Comparison of ENCODE assay signal across 14 cellular contexts in genomic region chr12:49920241-49920914, GRCh38. TPM values are rescaled to one million over a fixed set of nuclear protein-coding genes. Genes with fewer than 3 reads are reported as not detected.
DNase-seq lines count a peak whose midpoint lies in the region; ATAC-seq and TF ChIP-seq lines count a peak whose summit lies in the region.
"Had no signal": no experiment of that assay in that cellular context is flagged by ENCODE, and none has a peak within 500 bp of the region (broad histone marks: within the 10 kb centered on the region; RNA-seq: fewer than 3 reads in every experiment).

No MANE protein-coding gene starts in this region.

- H3K9ac ChIP-seq in endodermal cell (ENCODE audit: extremely low read depth, low read length, poor library complexity, severe bottlenecking) (no peak overlapping the region), MM.1S (ENCODE audit: low read length) (no peak overlapping the region)

- H3K4me1 ChIP-seq in endodermal cell (ENCODE audit: control insufficient read depth, insufficient read depth, low read length) = no peaks in the 10 kb centered on the region
- H3K4me1 ChIP-seq in MM.1S (ENCODE audit: low read length) = no peaks in the 10 kb centered on the region

- H3K27me3 ChIP-seq in endodermal cell (ENCODE audit: control insufficient read depth, insufficient read depth, low read length, poor library complexity, severe bottlenecking) (no peaks in the 10 kb centered on the region), MM.1S (replicated peaks; ENCODE audit: insufficient read depth, low read length) (no peaks in the 10 kb centered on the region)

- H3K36me3 ChIP-seq in endodermal cell (ENCODE audit: control insufficient read depth, insufficient read depth, low read length) = no peaks in the 10 kb centered on the region
- H3K36me3 ChIP-seq in MM.1S (replicated peaks; ENCODE audit: insufficient read depth, low read length) = no peaks in the 10 kb centered on the region

- H3K36me3 Mint-ChIP-seq in endodermal cell (ENCODE audit: low read depth) = no peaks in the 10 kb centered on the region

- H3K27me3 Mint-ChIP-seq in endodermal cell (ENCODE audit: insufficient read depth) = peaks cover 10% of the 10 kb centered on the region
- H3K27me3 Mint-ChIP-seq in stimulated activated naive CD8-positive, alpha-beta T cell treated with anti-CD3 and anti-CD28 coated beads, Interleukin-15, amount 100 ng/mL, for 72 hours = peaks cover 6% of the 10 kb centered on the region

- TF ChIP-seq CTCF in endodermal cell (conservative IDR thresholded peaks at IDR 0.05) (no peak), omental fat pad (IDR thresholded peaks at IDR 0.05) (no peak), MM.1S (IDR thresholded peaks at IDR 0.05; ENCODE audit: low read length) (no peak)

- H3K4me2 ChIP-seq in MM.1S (ENCODE audit: low read depth, low read length) = no peak overlapping the region

- H3F3A ChIP-seq in MM.1S (ENCODE audit: insufficient read depth, low read length) = no peaks in the 10 kb centered on the region

- no peaks in the 10 kb centered on the region for H3K79me2 ChIP-seq in MM.1S (ENCODE audit: low read length)

- ATAC-seq in omental fat pad (ENCODE audit: low FRiP score) (peak; percentile 52), sciatic nerve (no peak)
- ATAC-seq in stimulated activated naive CD8-positive, alpha-beta T cell treated with anti-CD3 and anti-CD28 coated beads, Interleukin-15, amount 100 ng/mL, for 72 hours = no peak
- ATAC-seq: activated CD8-positive, alpha-beta T cell treated with anti-CD3 and anti-CD28 coated beads, Interleukin-2, amount 10 ng/mL, durations not matched to agents 7 days and 5 days; activated naive CD8-positive, alpha-beta T cell treated with anti-CD3 and anti-CD28 coated beads, Interleukin-2, amount 50 U/mL, for 24 hours had no signal

- no peaks in the 10 kb centered on the region for H3K9me2 ChIP-seq in MM.1S (replicated peaks; ENCODE audit: insufficient read depth, low read length)

- H2AFZ ChIP-seq in MM.1S (ENCODE audit: low read length) = no peak overlapping the region

- no peaks in the 10 kb centered on the region for H3K9me3 Mint-ChIP-seq in endodermal cell
- no peaks in the 10 kb centered on the region for H3K9me3 Mint-ChIP-seq in stimulated activated naive CD8-positive, alpha-beta T cell treated with anti-CD3 and anti-CD28 coated beads, Interleukin-15, amount 100 ng/mL, for 72 hours
- H3K9me3 Mint-ChIP-seq: activated naive CD8-positive, alpha-beta T cell treated with anti-CD3 and anti-CD28 coated beads, Interleukin-2, amount 50 U/mL, for 24 hours had no signal

- no peaks in the 10 kb centered on the region for H3K9me3 ChIP-seq in endodermal cell (ENCODE audit: control insufficient read depth, low read length)
- no peaks in the 10 kb centered on the region for H3K9me3 ChIP-seq in MM.1S (replicated peaks; ENCODE audit: insufficient read depth, low read length)

- H3K27ac ChIP-seq in endodermal cell (ENCODE audit: low read depth, low read length) (no peak overlapping the region), MM.1S (ENCODE audit: low read length) (no peak overlapping the region)

- intact Hi-C loops in sciatic nerve (cut with DNase I) = no loop called here

- WGBS in endodermal cell (ENCODE audit: insufficient coverage in 1 of 2, insufficient read length in 1 of 2), 2 experiments = 90 to 91% methylated on average over 10 to 12 of the region's 12 CpGs

- H4K20me1 ChIP-seq in MM.1S (ENCODE audit: insufficient read depth, low read length) = no peaks in the 10 kb centered on the region

- H3K4me1 Mint-ChIP-seq in endodermal cell = no peaks in the 10 kb centered on the region
- H3K4me1 Mint-ChIP-seq in stimulated activated naive CD8-positive, alpha-beta T cell treated with anti-CD3 and anti-CD28 coated beads, Interleukin-15, amount 100 ng/mL, for 72 hours = no peaks in the 10 kb centered on the region
- H3K4me1 Mint-ChIP-seq: activated naive CD8-positive, alpha-beta T cell treated with anti-CD3 and anti-CD28 coated beads, Interleukin-2, amount 50 U/mL, for 24 hours had no signal

- H3K4me3 ChIP-seq in endodermal cell (ENCODE audit: low read length) (no peak overlapping the region), MM.1S (ENCODE audit: low read length) (no peak overlapping the region)

- no peak overlapping the region for H3K27ac Mint-ChIP-seq in endodermal cell
- H3K27ac Mint-ChIP-seq in stimulated activated naive CD8-positive, alpha-beta T cell treated with anti-CD3 and anti-CD28 coated beads, Interleukin-15, amount 100 ng/mL, for 72 hours = no peak overlapping the region
- H3K27ac Mint-ChIP-seq: activated CD8-positive, alpha-beta T cell treated with anti-CD3 and anti-CD28 coated beads, Interleukin-2, amount 10 ng/mL, durations not matched to agents 7 days and 5 days; activated naive CD8-positive, alpha-beta T cell treated with anti-CD3 and anti-CD28 coated beads, Interleukin-2, amount 50 U/mL, for 24 hours had no signal

- no peak overlapping the region for H3K4me3 Mint-ChIP-seq in endodermal cell
- H3K4me3 Mint-ChIP-seq in stimulated activated naive CD8-positive, alpha-beta T cell treated with anti-CD3 and anti-CD28 coated beads, Interleukin-15, amount 100 ng/mL, for 72 hours = no peak overlapping the region
- H3K4me3 Mint-ChIP-seq: activated CD8-positive, alpha-beta T cell treated with anti-CD3 and anti-CD28 coated beads, Interleukin-2, amount 10 ng/mL, durations not matched to agents 7 days and 5 days; activated naive CD8-positive, alpha-beta T cell treated with anti-CD3 and anti-CD28 coated beads, Interleukin-2, amount 50 U/mL, for 24 hours had no signal

- DNase-seq in HT1080 (ENCODE audit: low read depth) (peak; percentile 68), endodermal cell (peak; percentile 50), omental fat pad (ENCODE audit: low spot score) (no peak), MM.1S (no peak), sciatic nerve (ENCODE audit: low spot score) (no peak)
- no peak for DNase-seq in stimulated activated naive CD8-positive, alpha-beta T cell treated with anti-CD3 and anti-CD28 coated beads, Interleukin-15, amount 100 ng/mL, for 72 hours
- DNase-seq: activated CD8-positive, alpha-beta T cell treated with anti-CD3 and anti-CD28 coated beads, Interleukin-2, amount 10 ng/mL, durations not matched to agents 7 days and 5 days; activated naive CD8-positive, alpha-beta T cell treated with anti-CD3 and anti-CD28 coated beads, Interleukin-2, amount 50 U/mL, for 24 hours; COR-L47; GOT3; NCI-H1930; small intestine had no signal

RNA-seq across cellular contexts. Expression of gene FAIM2, which starts 16.7 kb away (rescaled TPM):
- total RNA-seq in HT1080 (2014; rRNA removed; shearing (Covaris generic)) = not detected in 2 replicates
- polyA plus RNA-seq in HT1080 (2015; cell fraction: cytosol; rRNA removed) = 0.15 and 0.19 TPM in 2 replicates
- polyA plus RNA-seq in HT1080 (2015; cell fraction: nucleus; rRNA removed) = 0.02 TPM in 1 of 2 replicates, not detected in the other
- not detected for total RNA-seq in endodermal cell
- 4.4 TPM for polyA plus RNA-seq in endodermal cell (2013, experiment 1 of 2)
- 3.2 TPM for polyA plus RNA-seq in endodermal cell (2013, experiment 2 of 2)
- 1 to 10 TPM in 3 of 4 donors, under 1 TPM in 1; 0.36 to 6.1 (median 3.1) TPM for total RNA-seq in omental fat pad
- total RNA-seq in sciatic nerve = 107 TPM

RNA-seq across cellular contexts. Expression of gene AQP2, which starts 30.2 kb away (rescaled TPM):
- total RNA-seq in HT1080 (2014; rRNA removed; shearing (Covaris generic)) = not detected in 2 replicates
- not detected in 2 replicates for polyA plus RNA-seq in HT1080 (2015; cell fraction: cytosol; rRNA removed)
- not detected in 2 replicates for polyA plus RNA-seq in HT1080 (2015; cell fraction: nucleus; rRNA removed)
- not detected for total RNA-seq in endodermal cell
- not detected for polyA plus RNA-seq in endodermal cell (2013, experiment 1 of 2)
- not detected for polyA plus RNA-seq in endodermal cell (2013, experiment 2 of 2)
- total RNA-seq in omental fat pad = not detected
- not detected for total RNA-seq in sciatic nerve
- total RNA-seq: activated CD8-positive, alpha-beta T cell treated with anti-CD3 and anti-CD28 coated beads, Interleukin-2, amount 10 ng/mL, durations not matched to agents 7 days and 5 days; T-helper 1 cell treated with Interleukin-12 subunit alpha and Interleukin-12 subunit beta and Interleukin-4 antibody, amounts not matched to agents 30 ng/mL and 1 ng/mL, for 36 hours had no signal
- polyA plus RNA-seq: small intestine had no signal

RNA-seq across cellular contexts. Expression of gene AQP5, which starts 41.3 kb away (rescaled TPM):
- not detected in 2 replicates for total RNA-seq in HT1080 (2014; rRNA removed; shearing (Covaris generic))
- polyA plus RNA-seq in HT1080 (2015; cell fraction: cytosol; rRNA removed) = not detected in 2 replicates
- not detected in 2 replicates for polyA plus RNA-seq in HT1080 (2015; cell fraction: nucleus; rRNA removed)
- under 1 TPM; 0.62 to 0.77 TPM for total RNA-seq in endodermal cell
- 0.36 TPM for polyA plus RNA-seq in endodermal cell (2013, experiment 1 of 2)
- polyA plus RNA-seq in endodermal cell (2013, experiment 2 of 2) = 0.25 TPM
- not detected for total RNA-seq in omental fat pad
- 0.71 TPM for total RNA-seq in sciatic nerve
- total RNA-seq: activated CD8-positive, alpha-beta T cell treated with anti-CD3 and anti-CD28 coated beads, Interleukin-2, amount 10 ng/mL, durations not matched to agents 7 days and 5 days; T-helper 1 cell treated with Interleukin-12 subunit alpha and Interleukin-12 subunit beta and Interleukin-4 antibody, amounts not matched to agents 30 ng/mL and 1 ng/mL, for 36 hours had no signal

RNA-seq across cellular contexts. Expression of gene AQP6, which starts 52.4 kb away (rescaled TPM):
- total RNA-seq in HT1080 (2014; rRNA removed; shearing (Covaris generic)) = not detected in 2 replicates
- polyA plus RNA-seq in HT1080 (2015; cell fraction: cytosol; rRNA removed) = 0.38 TPM in 1 of 2 replicates, not detected in the other
- 0.17 and 0.20 TPM in 2 replicates for polyA plus RNA-seq in HT1080 (2015; cell fraction: nucleus; rRNA removed)
- under 1 TPM in 1 of 2 donors, not detected in 1; 0.20 TPM for total RNA-seq in endodermal cell
- polyA plus RNA-seq in endodermal cell (2013, experiment 1 of 2) = 0.28 TPM
- polyA plus RNA-seq in endodermal cell (2013, experiment 2 of 2) = 0.04 TPM
- under 1 TPM in 1 of 4 donors, not detected in 3; 0.56 TPM for total RNA-seq in omental fat pad
- 0.27 TPM for total RNA-seq in sciatic nerve
- total RNA-seq: activated CD8-positive, alpha-beta T cell treated with anti-CD3 and anti-CD28 coated beads, Interleukin-2, amount 10 ng/mL, durations not matched to agents 7 days and 5 days; T-helper 1 cell treated with Interleukin-12 subunit alpha and Interleukin-12 subunit beta and Interleukin-4 antibody, amounts not matched to agents 30 ng/mL and 1 ng/mL, for 36 hours; ureter had no signal

Comparison
In these comparisons a context has a peak if more than half of its experiments do, and no peak if none do; other contexts are left out.
1. DNase-seq: peak in HT1080 (single experiment) and endodermal cell (single experiment); none in omental fat pad (single experiment), MM.1S (single experiment), stimulated activated naive CD8-positive, alpha-beta T cell treated with anti-CD3 and anti-CD28 coated beads, Interleukin-15, amount 100 ng/mL, for 72 hours (0 of 2) and sciatic nerve (single experiment).
2. RNA of gene FAIM2, which starts 16.7 kb away (total RNA-seq): 107 TPM in sciatic nerve (single experiment); 0.36 to 6.1 TPM in omental fat pad, not detected in endodermal cell and not detected in HT1080; every median in the first group is over 10 times any median in the second.